ENCODE assay signal across 23 cellular contexts in genomic region chr4:78766026-78766425, GRCh38. TPM values are rescaled to one million over a fixed set of nuclear protein-coding genes. Genes with fewer than 3 reads are reported as not detected.
DNase-seq lines count a peak whose midpoint lies in the region; ATAC-seq, FAIRE-seq and TF ChIP-seq lines count a peak whose summit lies in the region.
"Had no signal": no experiment of that assay in that cellular context is flagged by ENCODE, and none has a peak within 500 bp of the region (broad histone marks: within the 10 kb centered on the region; RNA-seq: fewer than 3 reads in every experiment).

No MANE protein-coding gene starts in this region.

- DNase-seq in AG08395 (ENCODE audit: low spot score) (peak; percentile 26), GM12878 (ENCODE audit: low read depth, low spot score) (no peak), iris pigment epithelial cell (ENCODE audit: low read depth) (peak; percentile 71), stomach (no peak), Right ventricle myocardium inferior (ENCODE audit: missing footprints) (no peak), T-helper 2 cell (no peak)
- DNase-seq: activated CD4-positive, alpha-beta T cell treated with anti-CD3 and anti-CD28 coated beads, Interleukin-2, amount 10 ng/mL, durations not matched to agents 24 days and 14 days; activated CD8-positive, alpha-beta memory T cell treated with anti-CD3 and anti-CD28 coated beads, Interleukin-2, amount 50 U/mL, for 4 hours; activated effector memory CD4-positive, alpha-beta T cell treated with anti-CD3 and anti-CD28 coated beads, Interleukin-2, amount 50 U/mL, for 16 hours; amniotic stem cell; CD4-positive, alpha-beta memory T cell; HFFc6; left ventricle myocardium inferior; NCI-H1417 treated with DMSO at 0.1 percent for 48 hours; NCI-H748 treated with DMSO at 0.1 percent for 48 hours; Peyer's patch; thyroid gland had no signal

- BruUV-seq in GM12878 (replicated peaks; lab: Mats Ljungman, UMichigan): no TSS peak

- intact Hi-C loops in GM12878 (cut with micrococcal nuclease; ENCODE audit: unreplicated experiment): loop anchor here (2.0 kb wide), 1 partner anchor 13 kb away; no protein-coding TSS in a partner anchor
- intact Hi-C loops in stomach (cut with DNase I; ENCODE audit: low total_unique reads): no loop called here
- intact Hi-C loops in Right ventricle myocardium inferior (cut with DNase I): no loop called here

- no peak for TF ChIP-seq POLR2A in GM12878 (IDR thresholded peaks at IDR 0.05; ENCODE audit: low read depth, low read length)
- TF ChIP-seq POLR2A in stomach (IDR thresholded peaks at IDR 0.05): no peak

- RAD21 ChIA-PET in GM12878 (lab: Charles Lee; ENCODE audit: unreplicated experiment): interaction anchor here (0.8 to 4.3 kb wide), 16 partner anchors 9 to 156 kb away, joined by 3 to 25 read pairs (median 7); partner anchors contain the start of gene BMP2K

- H3K27me3 ChIP-seq in Loucy (ENCODE audit: insufficient read depth, low read length, poor library complexity, severe bottlenecking) (no peaks in the 10 kb centered on the region), GM12878 (replicated peaks in 1 of 2; ENCODE audit: control insufficient read depth in 2 of 2, insufficient read depth in 2 of 2, low read length in 1 of 2) (no peaks in the 10 kb centered on the region), stomach (no peaks in the 10 kb centered on the region)
- H3K27me3 ChIP-seq: neutrophil, Peyer's patch, thyroid gland had no signal

- H3F3A ChIP-seq in Loucy (ENCODE audit: low read depth): no peaks in the 10 kb centered on the region

- H4K20me1 ChIP-seq in Loucy (ENCODE audit: insufficient read depth, low read length, poor library complexity, severe bottlenecking) (no peaks in the 10 kb centered on the region), GM12878 (ENCODE audit: control insufficient read depth, insufficient read depth) (no peaks in the 10 kb centered on the region)

- H3K4me1 ChIP-seq in Loucy (ENCODE audit: insufficient read depth, low read length, poor library complexity, severe bottlenecking) (peaks cover 55% of the 10 kb centered on the region), GM12878 (ENCODE audit: control insufficient read depth, insufficient read depth, low read length) (peaks cover 27% of the 10 kb centered on the region), stomach (no peaks in the 10 kb centered on the region)

- H3K4me2 ChIP-seq in Loucy (ENCODE audit: low read depth, low read length, poor library complexity, severe bottlenecking): no peak overlapping the region
- peak overlapping the region; percentile 51; the same call in 1 of the 2 replicates for H3K4me2 ChIP-seq in GM12878 (ENCODE audit: control insufficient read depth, insufficient read depth)

- H3K36me3 ChIP-seq in Loucy (ENCODE audit: insufficient read depth, low read length): no peaks in the 10 kb centered on the region
- H3K36me3 ChIP-seq in GM12878 (ENCODE audit: control insufficient read depth in 2 of 2, insufficient read depth in 2 of 2, low read length in 1 of 2): no peaks in the 10 kb centered on the region
- H3K36me3 ChIP-seq in stomach: no peaks in the 10 kb centered on the region
- H3K36me3 ChIP-seq: left ventricle myocardium inferior, Peyer's patch, thyroid gland had no signal

- no peak overlapping the region for H3K9ac ChIP-seq in Loucy (ENCODE audit: low read depth, low read length, poor library complexity, severe bottlenecking)
- H3K9ac ChIP-seq in GM12878 (ENCODE audit: control insufficient read depth, insufficient read depth, low read length): no peak overlapping the region

- no peaks in the 10 kb centered on the region for H3K9me2 ChIP-seq in Loucy (replicated peaks; ENCODE audit: low read depth, low read length)

- POLR2A ChIA-PET in GM12878 (lab: Charles Lee): interaction anchor here (0.7 to 1.8 kb wide), 6 partner anchors 9 to 58 kb away, joined by 4 to 6 read pairs (median 5); no protein-coding TSS in a partner anchor

- TF ChIP-seq CTCF in Loucy (conservative IDR thresholded peaks at IDR 0.05; ENCODE audit: low read length) (no peak), GM12878 (IDR thresholded peaks at IDR 0.05 in 2 of 3, conservative IDR thresholded peaks at IDR 0.05 in 1 of 3; ENCODE audit: control insufficient read depth in 2 of 3, extremely low read depth in 1 of 3, insufficient read depth in 1 of 3, low read depth in 3 of 3, low read length in 3 of 3) (no peak), stomach (IDR thresholded peaks at IDR 0.05) (no peak)

- in situ Hi-C loops in GM12878 (cut with MboI): loop anchor here (25.0 kb wide), 1 partner anchor 1296 kb away; the partner anchor contains the start of gene ANTXR2

- H3K9me3 ChIP-seq in Loucy (ENCODE audit: insufficient read depth, low read depth, low read length) (no peaks in the 10 kb centered on the region), GM12878 (replicated peaks; ENCODE audit: control insufficient read depth, insufficient read depth, low read length) (no peaks in the 10 kb centered on the region), stomach (no peaks in the 10 kb centered on the region)
- H3K9me3 ChIP-seq: left ventricle myocardium inferior, neutrophil, Peyer's patch, thyroid gland had no signal

- 94% methylated on average over 3 of the region's 3 CpGs for WGBS in GM12878 (ENCODE audit: insufficient coverage, insufficient replicate concordance, low lambda C conversion rate, missing lambda C conversion rate)
- 37 to 51% (median 42%) methylated on average over 3 of the region's 3 CpGs for WGBS in stomach, 5 donors

- TF ChIP-seq RAD21 in GM12878 (IDR thresholded peaks at IDR 0.05; ENCODE audit: insufficient read depth, low read depth, low read length): no peak

- H3K27ac ChIP-seq in GM12878 (ENCODE audit: control insufficient read depth, insufficient read depth) (no peak overlapping the region; the same call in 1 of the 2 replicates), stomach (no peak overlapping the region)
- H3K27ac ChIP-seq: left ventricle myocardium inferior, neutrophil, thyroid gland had no signal

- CTCF ChIA-PET in GM12878 (lab: Yijun Ruan, JAX): interaction anchor here (0.8 to 2.5 kb wide), 12 partner anchors 11 to 153 kb away, joined by 3 to 16 read pairs (median 4); no protein-coding TSS in a partner anchor

- H2AFZ ChIP-seq in Loucy (ENCODE audit: low read length): peak overlapping the region; percentile 2; the same call in 1 of the 2 replicates
- no peak overlapping the region for H2AFZ ChIP-seq in GM12878 (ENCODE audit: control insufficient read depth, low read depth, low read length)

- SMC1A ChIA-PET in GM12878 (lab: Charles Lee; ENCODE audit: uncharacterized antibody, unreplicated experiment): interaction anchor here (0.6 to 5.9 kb wide), 23 partner anchors 8 to 154 kb away, joined by 3 to 28 read pairs (median 7); no protein-coding TSS in a partner anchor

- no peak overlapping the region for H3K4me3 ChIP-seq in Loucy (ENCODE audit: low read length, poor library complexity, severe bottlenecking)
- H3K4me3 ChIP-seq in GM12878: no peak overlapping the region; the same call in 1 of the 2 replicates
- no peak overlapping the region for H3K4me3 ChIP-seq in stomach
- H3K4me3 ChIP-seq: left ventricle myocardium inferior, Peyer's patch, thyroid gland had no signal

- no peak for FAIRE-seq in GM12878 (lab: Jason Lieb, UNC)
- FAIRE-seq: A204.1, TTC549 had no signal

- ATAC-seq in GM12878 (no peak), HG02884 (IDR thresholded peaks at IDR 0.05; ENCODE audit: unreplicated experiment) (no peak), Right ventricle myocardium inferior (no peak)
- ATAC-seq: stimulated activated effector memory CD8-positive, alpha-beta T cell treated with anti-CD3 and anti-CD28 coated beads, Interleukin-12 subunit alpha, Interleukin-12 subunit beta, amount 100 ng/mL, for 72 hours had no signal

- no peaks in the 10 kb centered on the region for H3K79me2 ChIP-seq in Loucy (ENCODE audit: insufficient read depth, low read length)
- H3K79me2 ChIP-seq in GM12878 (ENCODE audit: control insufficient read depth, insufficient read depth, low read length): no peaks in the 10 kb centered on the region

- TF ChIP-seq EP300 in GM12878 (IDR thresholded peaks at IDR 0.05; ENCODE audit: borderline replicate concordance in 1 of 2, control insufficient read depth in 1 of 2, low read depth in 2 of 2, low read length in 2 of 2): no peak
- TF ChIP-seq EP300 in stomach (IDR thresholded peaks at IDR 0.05): no peak

TF ChIP-seq in GM12878, 131 proteins besides CTCF, POLR2A, EP300 and RAD21 (continues in another document):
- TF ChIP-seq STAT1 (conservative IDR thresholded peaks at IDR 0.05) (no peak), RELA (IDR thresholded peaks at IDR 0.05; ENCODE audit: borderline replicate concordance, partially characterized antibody) (no peak), FOXK2 (IDR thresholded peaks at IDR 0.05) (no peak), MXI1 (IDR thresholded peaks at IDR 0.05; ENCODE audit: low read depth, low read length) (no peak), IKZF2 (IDR thresholded peaks at IDR 0.05) (no peak), EGR1 (IDR thresholded peaks at IDR 0.05; ENCODE audit: borderline replicate concordance in 1 of 2, low read depth in 2 of 2, low read length in 2 of 2) (no peak), SIN3A (IDR thresholded peaks at IDR 0.05; ENCODE audit: low read depth, low read length) (no peak), YY1 (IDR thresholded peaks at IDR 0.05; ENCODE audit: low read depth, low read length) (no peak), ZNF622 (IDR thresholded peaks at IDR 0.05) (no peak), RBBP5 (conservative IDR thresholded peaks at IDR 0.05) (no peak), WRNIP1 (IDR thresholded peaks at IDR 0.05; ENCODE audit: borderline replicate concordance, low read depth, low read length) (no peak)

RNA-seq across cellular contexts. Expression of gene BMP2K, which starts 10.1 kb away (rescaled TPM):
- total RNA-seq in GM12878 (2013; cell fraction: nucleolus; rRNA removed): 264 and 275 TPM in 2 replicates
- total RNA-seq in GM12878 (2014; rRNA removed): 36.3 and 41.1 TPM in 2 replicates
- 36.0 and 36.2 TPM in 2 replicates for total RNA-seq in GM12878 (2014; rRNA removed; fragmentation: Illumina TruSeq; extraction: Trizol)
- total RNA-seq in GM12878 (2021): 24.9 and 25.6 TPM in 2 replicates
- 2.5 TPM for polyA plus RNA-seq in GM12878 (2011; ENCODE audit: low read depth)
- 84.6 and 87.0 TPM in 2 replicates for polyA plus RNA-seq in GM12878 (2011; rRNA removed)
- 37.7 and 39.0 TPM in 2 replicates for polyA plus RNA-seq in GM12878 (2011; cell fraction: cytosol; rRNA removed)
- 123 and 134 TPM in 2 replicates for polyA plus RNA-seq in GM12878 (2011; cell fraction: nucleus; rRNA removed)
- 7.6 and 8.8 TPM in 2 replicates for polyA plus RNA-seq in GM12878 (2012)
- 27.3 and 35.5 TPM in 2 replicates for polyA plus RNA-seq in GM12878 (2014; fragmentation: Illumina TruSeq; extraction: Trizol)
- polyA plus RNA-seq in GM12878 (2014; fragmentation: Nextera tagmentation; extraction: Ambion mirVana): 1 to 10 TPM; 5.4 to 8.6 TPM
- 18.2 and 24.6 TPM in 2 replicates for polyA plus RNA-seq in GM12878 (2014; rRNA removed)
- 10 to 100 TPM in 1 of 2 experiments, 1 to 10 TPM in 1; 3.3 to 11.3 TPM for polyA plus RNA-seq in GM12878 (2016; fragmentation: Nextera tagmentation; extraction: Ambion mirVana)
- 131 and 158 TPM in 2 replicates for polyA minus RNA-seq in GM12878 (2011; rRNA and poly(A)+ RNA removed)
- 27.3 and 36.6 TPM in 2 replicates for polyA minus RNA-seq in GM12878 (2011; cell fraction: cytosol; rRNA and poly(A)+ RNA removed)
- polyA minus RNA-seq in GM12878 (2011; cell fraction: nucleus; rRNA and poly(A)+ RNA removed): 180 and 273 TPM in 2 replicates
- total RNA-seq in stomach: 10 to 100 TPM in 4 of 5 donors, 1 to 10 TPM in 1; 7.6 to 68.7 (median 29.1) TPM
- polyA plus RNA-seq in stomach: 1 to 10 TPM; 4.7 to 5.3 (median 4.9) TPM
- 29.8 TPM for total RNA-seq in Right ventricle myocardium inferior

Comparison
In these comparisons a context has a peak if more than half of its experiments do, and no peak if none do; other contexts are left out.
1. DNase-seq: peak in AG08395 (single experiment) and iris pigment epithelial cell (single experiment); none in GM12878 (single experiment), stomach (single experiment), Right ventricle myocardium inferior (single experiment) and T-helper 2 cell (0 of 5).